ENCODE assay signal across 17 cellular contexts in the genomic region with DNA sequence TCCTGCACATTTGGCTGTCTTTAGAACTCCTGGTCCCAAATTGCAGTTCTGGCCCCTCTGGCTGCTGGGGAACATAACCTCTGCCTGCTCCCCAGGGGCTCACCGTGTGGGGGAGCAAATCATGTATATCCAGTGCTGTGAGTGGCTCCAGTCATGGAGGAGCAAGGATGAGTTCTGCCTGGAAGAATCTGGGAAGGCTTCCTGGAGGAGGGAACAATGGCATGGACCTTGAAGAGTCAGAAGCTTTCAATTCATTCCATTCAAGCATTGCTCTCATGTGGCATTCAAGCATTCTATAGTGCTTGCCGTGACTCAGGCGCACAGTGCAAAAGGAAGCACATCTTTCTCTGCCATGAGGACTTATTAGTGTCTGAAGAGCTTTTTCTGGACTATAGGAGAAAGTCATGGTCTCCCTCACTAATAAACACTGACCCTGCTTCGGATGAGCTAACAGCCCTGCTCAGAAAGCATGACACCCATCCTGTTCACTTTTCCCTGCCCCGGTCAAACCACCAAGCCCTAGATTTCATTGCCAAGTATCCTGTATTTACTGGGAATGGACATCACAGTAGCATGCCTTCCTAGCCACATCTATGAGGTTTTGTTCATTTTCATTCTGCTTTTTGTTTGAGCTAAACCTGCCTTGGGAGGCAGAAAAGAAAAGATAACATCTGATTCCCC. TPM values are rescaled to one million over a fixed set of nuclear protein-coding genes. Genes with fewer than 3 reads are reported as not detected.
DNase-seq lines count a peak whose midpoint lies in the region; ATAC-seq, FAIRE-seq and TF ChIP-seq lines count a peak whose summit lies in the region.
"Had no signal": no experiment of that assay in that cellular context is flagged by ENCODE, and none has a peak within 500 bp of the region (broad histone marks: within the 10 kb centered on the region; RNA-seq: fewer than 3 reads in every experiment).

No MANE protein-coding gene starts in this region.

- no peak overlapping the region for H4K5ac ChIP-seq in H9 (ENCODE audit: insufficient read length, low read depth, low read length)

- H3K4me1 ChIP-seq in H9 (ENCODE audit: insufficient read depth, low read length) = no peaks in the 10 kb centered on the region
- H3K4me1 ChIP-seq in K562 (replicated peaks in 1 of 2; ENCODE audit: control insufficient read depth in 2 of 2, insufficient read depth in 2 of 2, low read length in 2 of 2) = peaks cover 8 to 16% of the 10 kb centered on the region in 2 experiments; a peak in 4 of 5 replicates

- intact Hi-C loops in K562 (cut with micrococcal nuclease) = no loop called here
- intact Hi-C loops in sciatic nerve (cut with DNase I) = no loop called here

- H3T11ph ChIP-seq in H9 (ENCODE audit: low read length) = no peak overlapping the region

- H4K20me1 ChIP-seq in H9 (ENCODE audit: control insufficient read depth, insufficient read depth, insufficient read length) (no peaks in the 10 kb centered on the region), K562 (replicated peaks; ENCODE audit: control insufficient read depth, insufficient read depth, low read length) (no peaks in the 10 kb centered on the region; the same call in 1 of the 2 replicates)

- no peak overlapping the region for H3K4me3 ChIP-seq in K562

- H3K14ac ChIP-seq in H9 (ENCODE audit: insufficient read depth, low read length) = no peak overlapping the region

- TF ChIP-seq CTCF in H9 (conservative IDR thresholded peaks at IDR 0.05) = no peak
- TF ChIP-seq CTCF in K562 (IDR thresholded peaks at IDR 0.05 in 2 of 3, conservative IDR thresholded peaks at IDR 0.05 in 1 of 3; ENCODE audit: insufficient read depth in 2 of 3, low read depth in 1 of 3, low read length in 3 of 3) = no peak
- TF ChIP-seq CTCF in glutamatergic neuron (IDR thresholded peaks at IDR 0.05; ENCODE audit: partially characterized antibody, unreplicated experiment) = no peak

- H2BK20ac ChIP-seq in H9 (ENCODE audit: low read depth, low read length, poor library complexity, severe bottlenecking) = no peak overlapping the region

- no peaks in the 10 kb centered on the region; a peak in 1 of 7 replicates for H3K36me3 Mint-ChIP-seq in H9 (ENCODE audit: insufficient read depth in 1 of 3, low read depth in 3 of 3)
- no peaks in the 10 kb centered on the region for H3K36me3 Mint-ChIP-seq in glutamatergic neuron (ENCODE audit: unreplicated experiment)
- H3K36me3 Mint-ChIP-seq: naive B cell, WTC11 had no signal

- no peak for ATAC-seq in K562
- ATAC-seq in sciatic nerve = peak; percentile 50
- no peak for ATAC-seq in stimulated activated naive CD8-positive, alpha-beta T cell treated with anti-CD3 and anti-CD28 coated beads, Interleukin-15, Interleukin-2, amounts not matched to agents 100 U/mL and 50 U/mL, for 24 hours
- ATAC-seq: WTC11 had no signal

- no peak for FAIRE-seq in K562 (lab: Jason Lieb, UNC)
- FAIRE-seq: GM18507, islet of Langerhans had no signal

- no peak overlapping the region for H2AFZ ChIP-seq in H9 (ENCODE audit: low read length)
- no peak overlapping the region for H2AFZ ChIP-seq in K562 (ENCODE audit: low read depth, low read length)

- H3K9me1 ChIP-seq in K562 (ENCODE audit: control insufficient read depth, insufficient read depth, low read length) = no peaks in the 10 kb centered on the region

- no peak overlapping the region for H2BK5ac ChIP-seq in H9 (ENCODE audit: insufficient read length, low read length)

- no peak overlapping the region for H2BK15ac ChIP-seq in H9 (ENCODE audit: low read depth, low read length)

- TF ChIP-seq RAD21 in K562 (CRISPR knock-in tag; conservative IDR thresholded peaks at IDR 0.05 in 1 of 2, IDR thresholded peaks at IDR 0.05 in 1 of 2) = no peak

- no peak overlapping the region for H4K91ac ChIP-seq in H9 (ENCODE audit: insufficient read length, low read depth, low read length)

- H3K27me3 Mint-ChIP-seq in H9 (ENCODE audit: low read depth) (peaks cover 6% of the 10 kb centered on the region), glutamatergic neuron (ENCODE audit: unreplicated experiment) (peaks cover 4% of the 10 kb centered on the region)

- DNase-seq in H9 (peak; percentile 8), K562 (ENCODE audit: extremely low read depth in 1 of 4, low spot score in 3 of 4) (no peak), glutamatergic neuron (no peak), sciatic nerve (ENCODE audit: low spot score) (peak; percentile 49), NCI-H82 treated with DMSO at 0.1 percent for 48 hours (lab: John Stamatoyannopoulos, UW; ENCODE audit: unreplicated experiment) (no peak), SIG-M5 treated with dmso at 0.1 percent for 504 hours (lab: John Stamatoyannopoulos, UW; ENCODE audit: unreplicated experiment) (no peak), HEK293T (ENCODE audit: extremely low spot score) (no peak)
- no peak for DNase-seq in stimulated activated naive CD8-positive, alpha-beta T cell treated with anti-CD3 and anti-CD28 coated beads, Interleukin-15, Interleukin-2, amounts not matched to agents 100 U/mL and 50 U/mL, for 24 hours
- DNase-seq: effector memory CD4-positive, alpha-beta T cell; naive B cell; NCI-H2081; NCI-H748 treated with DMSO at 0.1 percent for 48 hours; T-helper 1 cell; trophoblast cell had no signal

- no peaks in the 10 kb centered on the region for H3K79me1 ChIP-seq in H9 (ENCODE audit: insufficient read depth, low read depth, low read length, poor library complexity, severe bottlenecking)

- H3K23me2 ChIP-seq in H9 (ENCODE audit: insufficient read length, low read depth, low read length, poor library complexity, severe bottlenecking) = no peaks in the 10 kb centered on the region

- no peak overlapping the region for H3K23ac ChIP-seq in H9 (ENCODE audit: insufficient read length, low read depth, low read length)

- BruUV-seq in K562 (replicated peaks; lab: Mats Ljungman, UMichigan) = no TSS peak

- no CpG with 5 or more reads among the region's 5 CpGs for WGBS in H9 (ENCODE audit: extremely low coverage, insufficient read length, low lambda C conversion rate)
- WGBS in K562 (ENCODE audit: insufficient coverage, low coverage, missing lambda C conversion rate) = 15% methylated on average over 5 of the region's 5 CpGs

- in situ Hi-C loops in K562 (cut with MboI) = no loop called here

- TF ChIP-seq EP300 in K562 (IDR thresholded peaks at IDR 0.05; ENCODE audit: low read length) = no peak

- no peak overlapping the region for H3K4ac ChIP-seq in H9 (ENCODE audit: low read depth, low read length)

- TF ChIP-seq POLR2A in K562 (conservative IDR thresholded peaks at IDR 0.05) = no peak

- no peak overlapping the region for H2AK5ac ChIP-seq in H9 (ENCODE audit: insufficient read length, low read length)

- no peaks in the 10 kb centered on the region for H3K36me3 ChIP-seq in K562 (ENCODE audit: control insufficient read depth, insufficient read depth, low read length)

- H3K18ac ChIP-seq in H9 (ENCODE audit: insufficient read length, low read depth, low read length) = no peak overlapping the region

- H3K9me3 ChIP-seq in H9 (ENCODE audit: control insufficient read depth, low read depth, low read length) (no peaks in the 10 kb centered on the region), K562 (replicated peaks; ENCODE audit: control insufficient read depth, insufficient read depth, low read depth, low read length) (no peaks in the 10 kb centered on the region)

- no peak overlapping the region for H2BK12ac ChIP-seq in H9 (ENCODE audit: insufficient read length, low read depth, low read length)

- no peak overlapping the region for H3K4me2 ChIP-seq in H9 (ENCODE audit: insufficient read depth, insufficient read length, low read length)
- H3K4me2 ChIP-seq in K562 (ENCODE audit: insufficient read depth, low read length) = no peak overlapping the region

- H4K8ac ChIP-seq in H9 (replicated peaks; ENCODE audit: insufficient read length, low read depth, low read length) = no peak overlapping the region

- H3K9me3 Mint-ChIP-seq in H9 = no peaks in the 10 kb centered on the region
- peaks cover 2% of the 10 kb centered on the region for H3K9me3 Mint-ChIP-seq in glutamatergic neuron (ENCODE audit: unreplicated experiment)
- H3K9me3 Mint-ChIP-seq: WTC11 had no signal

- no peak overlapping the region for H2BK120ac ChIP-seq in H9 (ENCODE audit: low read depth, low read length, poor library complexity, severe bottlenecking)

- H3K79me2 ChIP-seq in H9 (ENCODE audit: insufficient read depth, low read length) (no peaks in the 10 kb centered on the region), K562 (ENCODE audit: control insufficient read depth, insufficient read depth, low read length) (no peaks in the 10 kb centered on the region)

- CTCF ChIA-PET in K562 (lab: Yijun Ruan, JAX; ENCODE audit: low intra/inter-chr PET ratio) = no interaction called here
- CTCF ChIA-PET in HEK293T (lab: Yijun Ruan, JAX) = interaction anchor here (1.5 kb wide), 1 partner anchor 78 kb away, joined by 3 read pairs; no protein-coding TSS in a partner anchor

- POLR2A ChIA-PET in K562 (lab: Yijun Ruan, JAX) (interaction anchor here (0.8 kb wide), 1 partner anchor 284 kb away, joined by 4 read pairs; no protein-coding TSS in a partner anchor), HEK293T (lab: Yijun Ruan, JAX) (interaction anchor here (1.0 kb wide), 1 partner anchor 33 kb away, joined by 3 read pairs; a partner anchor contains a TSS)

- peak overlapping the region in 1 of 3 experiments; percentile 96; a peak in 1 of 7 replicates for H3K27ac Mint-ChIP-seq in H9
- no peak overlapping the region for H3K27ac Mint-ChIP-seq in glutamatergic neuron (ENCODE audit: unreplicated experiment)
- H3K27ac Mint-ChIP-seq: naive B cell, WTC11 had no signal

- H3K27ac ChIP-seq in H9 (ENCODE audit: insufficient read length, low read depth, low read length) (no peak overlapping the region), K562 (ENCODE audit: extremely low read depth, low read depth, low read length) (no peak overlapping the region)

- no peaks in the 10 kb centered on the region for H3K27me3 ChIP-seq in H9 (ENCODE audit: insufficient read depth, low read length)
- H3K27me3 ChIP-seq in K562 (ENCODE audit: control insufficient read depth in 2 of 2, insufficient read depth in 2 of 2, low read length in 2 of 2) = peaks cover 2 to 27% of the 10 kb centered on the region in 2 experiments; a peak in 3 of 5 replicates

- H3K4me3 Mint-ChIP-seq in H9 (no peak overlapping the region), glutamatergic neuron (ENCODE audit: unreplicated experiment) (peak overlapping the region; percentile 13)
- H3K4me3 Mint-ChIP-seq: WTC11 had no signal

- H3K9ac ChIP-seq in H9 (ENCODE audit: extremely low read depth, insufficient read length, low read length) (no peak overlapping the region), K562 (ENCODE audit: insufficient read depth in 1 of 2, low read depth in 2 of 2, low read length in 2 of 2) (no peak overlapping the region)

- H3K56ac ChIP-seq in H9 (ENCODE audit: insufficient read length, low read depth, low read length) = no peak overlapping the region

- H3K4me1 Mint-ChIP-seq in H9 (peaks cover 16 to 17% of the 10 kb centered on the region in 2 experiments), glutamatergic neuron (ENCODE audit: low read depth, unreplicated experiment) (peaks cover 6% of the 10 kb centered on the region)
- H3K4me1 Mint-ChIP-seq: naive B cell had no signal

RNA-seq across cellular contexts. Expression of a gene that starts 3.5 kb away (rescaled TPM):
- total RNA-seq in H9 (2021) = 1.7 TPM in 2 replicates
- 2.0 and 2.4 TPM in 2 replicates for total RNA-seq in K562 (2011; cell fraction: chromatin; rRNA removed; ENCODE audit: low replicate concordance)
- total RNA-seq in K562 (2011; cell fraction: nucleolus; rRNA removed) = 2.2 and 2.9 TPM in 2 replicates
- 3.8 and 4.0 TPM in 2 replicates for total RNA-seq in K562 (2011; cell fraction: nucleoplasm; rRNA removed)
- 0.45 and 0.98 TPM in 2 replicates for total RNA-seq in K562 (2014; rRNA removed)
- 0.95 and 1.1 TPM in 2 replicates for total RNA-seq in K562 (2014; rRNA removed; fragmentation: Illumina TruSeq; extraction: Trizol)
- total RNA-seq in K562 (2015; rRNA removed; fragmentation: Illumina TruSeq; extraction: Trizol) = 1.6 and 1.8 TPM in 2 replicates
- 1.0 and 1.3 TPM in 2 replicates for total RNA-seq in K562 (2021)
- polyA plus RNA-seq in K562 (2011; rRNA removed) = 2.0 TPM in 2 replicates
- polyA plus RNA-seq in K562 (2011; cell fraction: cytosol; rRNA removed) = 4.1 and 8.7 TPM in 2 replicates
- 4.0 and 5.2 TPM in 2 replicates for polyA plus RNA-seq in K562 (2011; cell fraction: nucleus; rRNA removed)
- 1.8 and 4.7 TPM in 2 replicates for polyA plus RNA-seq in K562 (2012)
- polyA plus RNA-seq in K562 (2014; fragmentation: Illumina TruSeq; extraction: Trizol) = 0.19 and 1.2 TPM in 2 replicates
- 1 to 10 TPM; 2.4 to 3.4 TPM for polyA plus RNA-seq in K562 (2014; fragmentation: Nextera tagmentation; extraction: Ambion mirVana)
- 0.89 TPM in 1 of 2 replicates, not detected in the other for polyA plus RNA-seq in K562 (2014; rRNA removed)
- 0.28 and 0.39 TPM in 2 replicates for polyA minus RNA-seq in K562 (2011; rRNA and poly(A)+ RNA removed)
- not detected in 2 replicates for polyA minus RNA-seq in K562 (2011; cell fraction: cytosol; rRNA and poly(A)+ RNA removed)
- polyA minus RNA-seq in K562 (2011; cell fraction: nucleus; rRNA and poly(A)+ RNA removed) = 1.1 and 2.0 TPM in 2 replicates
- 3.7 TPM for total RNA-seq in glutamatergic neuron (ENCODE audit: unreplicated experiment)
- 219 TPM for total RNA-seq in sciatic nerve

RNA-seq across cellular contexts. Expression of a gene that starts 15.4 kb away (rescaled TPM):
- 28.6 and 32.5 TPM in 2 replicates for total RNA-seq in H9 (2021)
- 1.2 and 5.0 TPM in 2 replicates for total RNA-seq in K562 (2011; cell fraction: chromatin; rRNA removed; ENCODE audit: low replicate concordance)
- 2.6 and 2.7 TPM in 2 replicates for total RNA-seq in K562 (2011; cell fraction: nucleolus; rRNA removed)
- 2.0 and 4.0 TPM in 2 replicates for total RNA-seq in K562 (2011; cell fraction: nucleoplasm; rRNA removed)
- total RNA-seq in K562 (2014; rRNA removed) = 8.0 and 9.3 TPM in 2 replicates
- 2.3 and 2.7 TPM in 2 replicates for total RNA-seq in K562 (2014; rRNA removed; fragmentation: Illumina TruSeq; extraction: Trizol)
- total RNA-seq in K562 (2015; rRNA removed; fragmentation: Illumina TruSeq; extraction: Trizol) = 4.1 and 6.1 TPM in 2 replicates
- total RNA-seq in K562 (2021) = 4.4 and 5.5 TPM in 2 replicates
- polyA plus RNA-seq in K562 (2011; rRNA removed) = 3.3 and 4.1 TPM in 2 replicates
- polyA plus RNA-seq in K562 (2011; cell fraction: cytosol; rRNA removed) = 7.4 and 14.0 TPM in 2 replicates
- polyA plus RNA-seq in K562 (2011; cell fraction: nucleus; rRNA removed) = 2.2 and 4.6 TPM in 2 replicates
- polyA plus RNA-seq in K562 (2012) = 13.5 and 19.3 TPM in 2 replicates
- polyA plus RNA-seq in K562 (2014; fragmentation: Illumina TruSeq; extraction: Trizol) = 2.5 and 3.8 TPM in 2 replicates
- polyA plus RNA-seq in K562 (2014; fragmentation: Nextera tagmentation; extraction: Ambion mirVana) = 1 to 10 TPM; 1.0 to 3.0 TPM
- 5.9 and 9.0 TPM in 2 replicates for polyA plus RNA-seq in K562 (2014; rRNA removed)
- 0.33 and 0.88 TPM in 2 replicates for polyA minus RNA-seq in K562 (2011; rRNA and poly(A)+ RNA removed)
- polyA minus RNA-seq in K562 (2011; cell fraction: cytosol; rRNA and poly(A)+ RNA removed) = not detected in 2 replicates
- polyA minus RNA-seq in K562 (2011; cell fraction: nucleus; rRNA and poly(A)+ RNA removed) = 0.94 and 1.1 TPM in 2 replicates
- total RNA-seq in glutamatergic neuron (ENCODE audit: unreplicated experiment) = 52.7 TPM
- total RNA-seq in sciatic nerve = 85.4 TPM

RNA-seq across cellular contexts. Expression of a gene that starts 32.9 kb away (rescaled TPM):
- total RNA-seq in H9 (2021) (27.4 TPM in 2 replicates), K562 (2014; rRNA removed) (20.3 and 24.6 TPM in 2 replicates), K562 (2014; rRNA removed; fragmentation: Illumina TruSeq; extraction: Trizol) (13.8 and 19.7 TPM in 2 replicates), K562 (2015; rRNA removed; fragmentation: Illumina TruSeq; extraction: Trizol) (17.6 and 17.8 TPM in 2 replicates), K562 (2021) (20.2 and 23.8 TPM in 2 replicates), glutamatergic neuron (ENCODE audit: unreplicated experiment) (45.7 TPM), sciatic nerve (20.5 TPM)
- 24.1 and 32.5 TPM in 2 replicates for total RNA-seq in K562 (2011; cell fraction: chromatin; rRNA removed; ENCODE audit: low replicate concordance)
- 33.0 and 35.5 TPM in 2 replicates for total RNA-seq in K562 (2011; cell fraction: nucleolus; rRNA removed)
- 30.1 and 34.7 TPM in 2 replicates for total RNA-seq in K562 (2011; cell fraction: nucleoplasm; rRNA removed)
- polyA plus RNA-seq in K562 (2011; rRNA removed) (28.0 and 31.9 TPM in 2 replicates), K562 (2014; fragmentation: Illumina TruSeq; extraction: Trizol) (14.5 and 19.3 TPM in 2 replicates), K562 (2014; fragmentation: Nextera tagmentation; extraction: Ambion mirVana) (10 to 100 TPM; 22.8 to 28.0 TPM), K562 (2014; rRNA removed) (25.0 and 25.6 TPM in 2 replicates)
- 35.9 TPM in 2 replicates for polyA plus RNA-seq in K562 (2011; cell fraction: cytosol; rRNA removed)
- polyA plus RNA-seq in K562 (2011; cell fraction: nucleus; rRNA removed) = 50.2 and 57.1 TPM in 2 replicates
- polyA plus RNA-seq in K562 (2012) = 23.6 and 32.5 TPM in 2 replicates
- polyA minus RNA-seq in K562 (2011; rRNA and poly(A)+ RNA removed) = 4.8 and 7.3 TPM in 2 replicates
- 3.3 and 5.8 TPM in 2 replicates for polyA minus RNA-seq in K562 (2011; cell fraction: cytosol; rRNA and poly(A)+ RNA removed)
- polyA minus RNA-seq in K562 (2011; cell fraction: nucleus; rRNA and poly(A)+ RNA removed) = 6.5 and 11.7 TPM in 2 replicates

RNA-seq across cellular contexts. Expression of a gene that starts 33.0 kb away (rescaled TPM):
- total RNA-seq in H9 (2021) = 172 TPM in 2 replicates
- total RNA-seq in K562 (2011; cell fraction: chromatin; rRNA removed; ENCODE audit: low replicate concordance) = 39.3 and 70.0 TPM in 2 replicates
- total RNA-seq in K562 (2011; cell fraction: nucleolus; rRNA removed) = 36.2 TPM in 2 replicates
- 33.4 and 34.7 TPM in 2 replicates for total RNA-seq in K562 (2011; cell fraction: nucleoplasm; rRNA removed)
- total RNA-seq in K562 (2014; rRNA removed) = 98.3 and 104 TPM in 2 replicates
- total RNA-seq in K562 (2014; rRNA removed; fragmentation: Illumina TruSeq; extraction: Trizol) = 129 and 139 TPM in 2 replicates
- total RNA-seq in K562 (2015; rRNA removed; fragmentation: Illumina TruSeq; extraction: Trizol) = 122 and 125 TPM in 2 replicates
- total RNA-seq in K562 (2021) = 118 and 127 TPM in 2 replicates
- polyA plus RNA-seq in K562 (2011; rRNA removed) = 95.7 and 98.6 TPM in 2 replicates
- 61.5 and 65.0 TPM in 2 replicates for polyA plus RNA-seq in K562 (2011; cell fraction: cytosol; rRNA removed)
- 76.7 and 77.4 TPM in 2 replicates for polyA plus RNA-seq in K562 (2011; cell fraction: nucleus; rRNA removed)
- 67.1 and 89.1 TPM in 2 replicates for polyA plus RNA-seq in K562 (2012)
- polyA plus RNA-seq in K562 (2014; fragmentation: Illumina TruSeq; extraction: Trizol) = 139 and 175 TPM in 2 replicates
- 100 to 1,000 TPM in 1 of 2 experiments, 10 to 100 TPM in 1; 95.1 to 136 TPM for polyA plus RNA-seq in K562 (2014; fragmentation: Nextera tagmentation; extraction: Ambion mirVana)
- polyA plus RNA-seq in K562 (2014; rRNA removed) = 67.4 and 82.4 TPM in 2 replicates
- polyA minus RNA-seq in K562 (2011; rRNA and poly(A)+ RNA removed) = 102 and 114 TPM in 2 replicates
- polyA minus RNA-seq in K562 (2011; cell fraction: cytosol; rRNA and poly(A)+ RNA removed) = 32.5 and 54.1 TPM in 2 replicates
- polyA minus RNA-seq in K562 (2011; cell fraction: nucleus; rRNA and poly(A)+ RNA removed) = 28.8 and 48.1 TPM in 2 replicates
- 257 TPM for total RNA-seq in glutamatergic neuron (ENCODE audit: unreplicated experiment)
- total RNA-seq in sciatic nerve = 181 TPM

Comparison
In these comparisons a context has a peak if more than half of its experiments do, and no peak if none do; other contexts are left out.
1. DNase-seq: peak in H9 (single experiment) and sciatic nerve (single experiment); none in K562 (0 of 4), glutamatergic neuron (single experiment), NCI-H82 treated with DMSO at 0.1 percent for 48 hours (single experiment), SIG-M5 treated with dmso at 0.1 percent for 504 hours (single experiment), stimulated activated naive CD8-positive, alpha-beta T cell treated with anti-CD3 and anti-CD28 coated beads, Interleukin-15, Interleukin-2, amounts not matched to agents 100 U/mL and 50 U/mL, for 24 hours (single experiment) and HEK293T (single experiment).
2. RNA of a gene that starts 3.5 kb away (total RNA-seq): 219 TPM in sciatic nerve (single experiment); 3.7 TPM in glutamatergic neuron (single experiment), 1.7 TPM in H9 and 0.45 to 4.0 TPM in K562; every median in the first group is over 10 times any median in the second.